In the genomic region with DNA sequence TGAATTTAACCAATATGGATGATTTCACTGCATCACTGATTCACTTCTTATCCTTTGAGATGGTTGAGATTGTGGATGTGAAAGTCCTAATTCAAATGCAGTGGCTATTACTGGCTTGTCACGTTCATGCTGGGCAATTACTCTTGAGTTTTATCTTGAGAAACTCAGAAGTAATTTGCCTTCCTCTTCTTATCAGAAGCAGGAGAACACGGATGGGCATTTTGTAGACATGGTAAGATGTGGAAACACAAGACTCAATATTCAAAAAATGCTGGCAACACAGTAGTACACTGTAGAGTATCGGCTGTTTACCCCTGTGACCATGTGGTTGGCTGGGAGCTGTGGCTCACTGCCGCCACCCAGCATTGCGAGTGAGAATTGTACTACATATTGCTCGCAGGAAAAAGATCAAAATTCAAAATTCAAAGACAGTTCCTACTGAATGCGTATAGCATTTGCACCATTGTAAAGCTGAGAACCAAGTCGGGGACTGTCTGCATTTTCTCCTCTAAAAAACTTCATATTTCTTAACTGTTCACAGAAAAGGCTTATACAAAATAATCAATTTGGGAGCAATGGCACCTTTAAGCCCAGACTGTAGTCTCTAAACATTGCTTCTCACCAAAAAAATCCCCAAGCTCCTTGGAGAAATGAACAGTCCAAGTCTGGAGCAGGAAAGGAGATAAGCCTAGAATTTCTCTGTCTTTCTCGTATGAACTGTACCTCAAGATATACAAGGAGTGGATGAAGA, we compare ENCODE assay signal across 8 cellular contexts.
DNase-seq lines count a peak whose midpoint lies in the region; ATAC-seq lines count a peak whose summit lies in the region.

No MANE protein-coding gene starts in this region.

- ATAC-seq in Right ventricle myocardium inferior: peak; percentile 84
- peak; percentile 97 for ATAC-seq in HG02588 (IDR thresholded peaks at IDR 0.05; ENCODE audit: unreplicated experiment)

- DNase-seq in Right ventricle myocardium inferior (ENCODE audit: missing footprints): no peak
- no peak for DNase-seq in cardiac septum (ENCODE audit: low spot score)
- DNase-seq in NCI-H226: peak; percentile 39
- peak; percentile 45 for DNase-seq in activated T-cell treated with anti-CD3 and anti-CD28 coated beads for 1 hour (ENCODE audit: low read depth)
- peak; percentile 8 for DNase-seq in fibroblast of the conjunctiva (ENCODE audit: low read depth)
- DNase-seq in putamen (ENCODE audit: low spot score): peak; percentile 32
- no peak for DNase-seq in occipital lobe (lab: John Stamatoyannopoulos, UW)

- intact Hi-C loops in Right ventricle myocardium inferior (cut with DNase I): loop anchor here (1.0 to 10.0 kb wide), 3 partner anchors 72 to 238 kb away; no protein-coding TSS in a partner anchor
- intact Hi-C loops in cardiac septum (cut with DNase I): loop anchor here (1.0 to 2.0 kb wide), 2 partner anchors 74 to 238 kb away; no protein-coding TSS in a partner anchor

Comparison
In these comparisons a context has a peak if more than half of its experiments do, and no peak if none do; other contexts are left out.
1. DNase-seq: peak in NCI-H226 (single experiment), activated T-cell treated with anti-CD3 and anti-CD28 coated beads for 1 hour (single experiment), fibroblast of the conjunctiva (single experiment) and putamen (single experiment); none in Right ventricle myocardium inferior (single experiment), cardiac septum (single experiment) and occipital lobe (single experiment).